14 cellular contexts compared by ENCODE assay signal in genomic region chr9:129556576-129557191, GRCh38.
DNase-seq lines count a peak whose midpoint lies in the region; ATAC-seq and TF ChIP-seq lines count a peak whose summit lies in the region.
"Had no signal": no experiment of that assay in that cellular context is flagged by ENCODE, and none has a peak within 500 bp of the region (broad histone marks: within the 10 kb centered on the region; RNA-seq: fewer than 3 reads in every experiment).

No MANE protein-coding gene starts in this region.

- H3K27ac Mint-ChIP-seq in GM23338 (peak overlapping the region; percentile 84; the same call in 1 of the 2 replicates), progenitor cell of endocrine pancreas (peak overlapping the region; percentile 98)
- H3K27ac Mint-ChIP-seq in CD4-positive, alpha-beta memory T cell: no peak overlapping the region
- H3K27ac Mint-ChIP-seq: activated CD4-positive, alpha-beta memory T cell treated with anti-CD3 and anti-CD28 coated beads for 36 hours; activated T-cell treated with anti-CD3 and anti-CD28 coated beads, Interleukin-2, amount 50 U/mL, for 72 hours had no signal

- POLR2A ChIA-PET in CD4-positive, alpha-beta memory T cell (lab: Charles Lee; ENCODE audit: partially characterized antibody): no interaction called here

- peaks cover 52% of the 10 kb centered on the region for H3K4me1 Mint-ChIP-seq in GM23338
- H3K4me1 Mint-ChIP-seq in progenitor cell of endocrine pancreas (ENCODE audit: low read depth): peaks cover 51% of the 10 kb centered on the region
- peaks cover 0 to 7% (median 0%) of the 10 kb centered on the region in 4 donors for H3K4me1 Mint-ChIP-seq in CD4-positive, alpha-beta memory T cell

- DNase-seq in GM23338 (ENCODE audit: low spot score) (no peak), SK-N-MC (ENCODE audit: low read depth, low spot score) (no peak), progenitor cell of endocrine pancreas (ENCODE audit: low spot score, unreplicated experiment) (no peak), HUDEP-2 (lab: John Stamatoyannopoulos, UW; ENCODE audit: unreplicated experiment in 76 of 76) (no peak), EL (no peak), A172 (ENCODE audit: low spot score) (no peak)
- no peak for DNase-seq in CD4-positive, alpha-beta memory T cell
- DNase-seq: activated CD4-positive, alpha-beta memory T cell treated with anti-CD3 and anti-CD28 coated beads for 36 hours; activated T-cell treated with anti-CD3 and anti-CD28 coated beads, Interleukin-2, amount 50 U/mL, for 72 hours; adrenal gland; mammary epithelial cell; NCI-H2171 had no signal

- H3K27me3 ChIP-seq in GM23338 (ENCODE audit: insufficient read depth) (peaks cover 27% of the 10 kb centered on the region), iPS-18a (ENCODE audit: control insufficient read depth, insufficient read depth, low read length) (peaks cover 6% of the 10 kb centered on the region)
- H3K27me3 ChIP-seq in CD4-positive, alpha-beta memory T cell (ENCODE audit: insufficient read depth, low read length): no peaks in the 10 kb centered on the region
- H3K27me3 ChIP-seq: adrenal gland had no signal

- intact Hi-C loops in CD4-positive, alpha-beta memory T cell (cut with micrococcal nuclease): no loop called here

- no peak; the same call in 1 of the 3 replicates for ATAC-seq in GM23338
- ATAC-seq: activated T-cell treated with anti-CD3 and anti-CD28 coated beads, Interleukin-2, amount 50 U/mL, for 72 hours had no signal

- no peaks in the 10 kb centered on the region for H3K9me2 ChIP-seq in GM23338 (ENCODE audit: insufficient read depth)

- H3K27me3 Mint-ChIP-seq in GM23338 (ENCODE audit: insufficient read depth, low read depth, poor library complexity) (peaks cover 26% of the 10 kb centered on the region), progenitor cell of endocrine pancreas (no peaks in the 10 kb centered on the region)
- peaks cover 3 to 5% of the 10 kb centered on the region in 2 donors for H3K27me3 Mint-ChIP-seq in CD4-positive, alpha-beta memory T cell
- H3K27me3 Mint-ChIP-seq: activated CD4-positive, alpha-beta memory T cell treated with anti-CD3 and anti-CD28 coated beads for 36 hours had no signal

- no peaks in the 10 kb centered on the region for H3K36me3 ChIP-seq in GM23338 (ENCODE audit: insufficient read depth)
- no peaks in the 10 kb centered on the region for H3K36me3 ChIP-seq in SK-N-MC (ENCODE audit: insufficient read depth, low read length)
- H3K36me3 ChIP-seq in iPS-18a (ENCODE audit: control insufficient read depth, low read depth, low read length): no peaks in the 10 kb centered on the region
- no peaks in the 10 kb centered on the region for H3K36me3 ChIP-seq in CD4-positive, alpha-beta memory T cell (ENCODE audit: insufficient read depth, low read length)
- H3K36me3 ChIP-seq: adrenal gland had no signal

- H3K9me3 ChIP-seq in SK-N-MC (ENCODE audit: low read depth, low read length) (no peaks in the 10 kb centered on the region), iPS-18a (ENCODE audit: control insufficient read depth, low read depth, low read length) (no peaks in the 10 kb centered on the region)
- H3K9me3 ChIP-seq in CD4-positive, alpha-beta memory T cell (ENCODE audit: control insufficient read depth in 1 of 2, low read length in 2 of 2): no peaks in the 10 kb centered on the region
- H3K9me3 ChIP-seq: adrenal gland had no signal

- H3K9me3 Mint-ChIP-seq in GM23338 (no peaks in the 10 kb centered on the region), progenitor cell of endocrine pancreas (ENCODE audit: low read depth) (no peaks in the 10 kb centered on the region)
- H3K9me3 Mint-ChIP-seq in CD4-positive, alpha-beta memory T cell: no peaks in the 10 kb centered on the region
- H3K9me3 Mint-ChIP-seq: activated CD4-positive, alpha-beta memory T cell treated with anti-CD3 and anti-CD28 coated beads for 36 hours; activated T-cell treated with anti-CD3 and anti-CD28 coated beads, Interleukin-2, amount 50 U/mL, for 72 hours had no signal

- H3K4me3 Mint-ChIP-seq in GM23338 (peak overlapping the region; percentile 54), progenitor cell of endocrine pancreas (ENCODE audit: low read depth) (peak overlapping the region; percentile 3)
- H3K4me3 Mint-ChIP-seq in CD4-positive, alpha-beta memory T cell: no peak overlapping the region
- H3K4me3 Mint-ChIP-seq: activated CD4-positive, alpha-beta memory T cell treated with anti-CD3 and anti-CD28 coated beads for 36 hours; activated T-cell treated with anti-CD3 and anti-CD28 coated beads, Interleukin-2, amount 50 U/mL, for 72 hours had no signal

- peaks cover 2% of the 10 kb centered on the region; the same call in 1 of the 2 replicates for H3F3A ChIP-seq in GM23338 (replicated peaks; ENCODE audit: low read depth)

- H3K79me2 ChIP-seq in GM23338 (replicated peaks; ENCODE audit: insufficient read depth): no peaks in the 10 kb centered on the region

- peak overlapping the region; percentile 95 for H3K27ac ChIP-seq in GM23338 (ENCODE audit: low read depth)
- H3K27ac ChIP-seq in SK-N-MC: peak overlapping the region; percentile 75
- H3K27ac ChIP-seq in iPS-18a (ENCODE audit: low read length): peak overlapping the region; percentile 84
- H3K27ac ChIP-seq in CD4-positive, alpha-beta memory T cell (ENCODE audit: low read depth, low read length): no peak overlapping the region
- H3K27ac ChIP-seq: C4-2B had no signal

- CTCF ChIA-PET in CD4-positive, alpha-beta memory T cell (lab: Charles Lee; ENCODE audit: partially characterized antibody): no interaction called here

- no peak overlapping the region for H2AFZ ChIP-seq in GM23338

- H3K36me3 Mint-ChIP-seq in GM23338 (ENCODE audit: low read depth) (no peaks in the 10 kb centered on the region), progenitor cell of endocrine pancreas (ENCODE audit: insufficient read depth) (no peaks in the 10 kb centered on the region)
- no peaks in the 10 kb centered on the region for H3K36me3 Mint-ChIP-seq in CD4-positive, alpha-beta memory T cell
- H3K36me3 Mint-ChIP-seq: activated CD4-positive, alpha-beta memory T cell treated with anti-CD3 and anti-CD28 coated beads for 36 hours had no signal

- H3K9ac ChIP-seq in SK-N-MC (ENCODE audit: insufficient read length) (peak overlapping the region; percentile 56), iPS-18a (ENCODE audit: low read length) (peak overlapping the region; percentile 54)

- H3K4me2 ChIP-seq in GM23338: peak overlapping the region; percentile 73

- peak overlapping the region; percentile 50 for H3K4me3 ChIP-seq in GM23338
- H3K4me3 ChIP-seq in SK-N-MC: 0 out of 2 replicates have a peak overlapping the region, but pooled peaks have one; percentile 4
- H3K4me3 ChIP-seq in iPS-18a (ENCODE audit: low read length): peak overlapping the region; percentile 50
- no peak overlapping the region for H3K4me3 ChIP-seq in CD4-positive, alpha-beta memory T cell (ENCODE audit: low read length in 2 of 2)
- H3K4me3 ChIP-seq: adrenal gland had no signal

- H4K20me1 ChIP-seq in GM23338 (replicated peaks; ENCODE audit: insufficient read depth): no peaks in the 10 kb centered on the region

- TF ChIP-seq CTCF in GM23338 (conservative IDR thresholded peaks at IDR 0.05; ENCODE audit: low read depth in 2 of 2) (no peak), progenitor cell of endocrine pancreas (IDR thresholded peaks at IDR 0.05; ENCODE audit: unreplicated experiment) (no peak)

- H3K4me1 ChIP-seq in GM23338 (ENCODE audit: insufficient read depth): peaks cover 52% of the 10 kb centered on the region
- peaks cover 36% of the 10 kb centered on the region for H3K4me1 ChIP-seq in iPS-18a (ENCODE audit: control insufficient read depth, low read depth, low read length)
- H3K4me1 ChIP-seq in CD4-positive, alpha-beta memory T cell (ENCODE audit: insufficient read depth, low read length): no peaks in the 10 kb centered on the region
- H3K4me1 ChIP-seq: adrenal gland had no signal

TF ChIP-seq in GM23338, 12 proteins besides CTCF, POLR2A, EP300 and RAD21 (continues in another document):
- TF ChIP-seq STAT1 (IDR thresholded peaks at IDR 0.05; ENCODE audit: unreplicated experiment): no peak
- TF ChIP-seq EZH2 (IDR thresholded peaks at IDR 0.05; ENCODE audit: low read depth, unreplicated experiment): no peak
- no peak for TF ChIP-seq JUNB (IDR thresholded peaks at IDR 0.05; ENCODE audit: unreplicated experiment)

Comparison
In these comparisons a context has a peak if more than half of its experiments do, and no peak if none do; other contexts are left out.
1. H3K4me3 ChIP-seq: peak in GM23338 (single experiment), SK-N-MC (single experiment) and iPS-18a (single experiment); none in CD4-positive, alpha-beta memory T cell (0 of 2).
2. H3K27ac Mint-ChIP-seq: peak in GM23338 (single experiment) and progenitor cell of endocrine pancreas (single experiment); none in CD4-positive, alpha-beta memory T cell (0 of 7).
3. H3K4me3 Mint-ChIP-seq: peak in GM23338 (single experiment) and progenitor cell of endocrine pancreas (single experiment); none in CD4-positive, alpha-beta memory T cell (0 of 8).